Comparison of ENCODE assay signal across 8 cellular contexts in genomic region chr3:141331370-141332318, GRCh38. TPM values are rescaled to one million over a fixed set of nuclear protein-coding genes. Genes with fewer than 3 reads are reported as not detected.
DNase-seq lines count a peak whose midpoint lies in the region; ATAC-seq and TF ChIP-seq lines count a peak whose summit lies in the region.

No MANE protein-coding gene starts in this region.

- H3K4me3 ChIP-seq in body of pancreas (no peak overlapping the region), lower lobe of right lung (no peak overlapping the region)

- peaks cover 9% of the 10 kb centered on the region for H3K4me1 ChIP-seq in body of pancreas
- H3K4me1 ChIP-seq in lower lobe of right lung: peaks cover 16% of the 10 kb centered on the region

- H3K36me3 ChIP-seq in body of pancreas (replicated peaks in 1 of 2; ENCODE audit: insufficient read depth in 1 of 2, low read depth in 2 of 2): no peaks in the 10 kb centered on the region
- H3K36me3 ChIP-seq in lower lobe of right lung: no peaks in the 10 kb centered on the region

- TF ChIP-seq CTCF in body of pancreas (IDR thresholded peaks at IDR 0.05): no peak
- no peak for TF ChIP-seq CTCF in lower lobe of right lung (IDR thresholded peaks at IDR 0.05)

- no peak for TF ChIP-seq POLR2A in body of pancreas (IDR thresholded peaks at IDR 0.05)

- whole genome bisulfite sequencing in body of pancreas, 2 donors: 82 to 84% methylated on average over 9 of the region's 9 CpGs

- in situ Hi-C loops in ACHN (cut with HindIII; ENCODE audit: low pct_ligation_motif_present, low pct_unique_long_range_greater_than_20kb, low sequenced_read_pairs): no loop called here

- DNase-seq in ACHN (peak; percentile 95), body of pancreas (peak in 3 of 4 donors; percentile 18 to 58 (median 26)), lower lobe of right lung (no peak), NCI-H345 treated with DMSO at 0.1 percent for 48 hours (lab: John Stamatoyannopoulos, UW; ENCODE audit: unreplicated experiment) (no peak)
- DNase-seq in stimulated activated CD4-positive, alpha-beta T cell treated with anti-CD3 and anti-CD28 coated beads, Interleukin-1b, Interleukin-23, amount 100 ng/mL, for 48 hours: no peak

- H3K27ac ChIP-seq in body of pancreas (no peak overlapping the region), lower lobe of right lung (no peak overlapping the region)

- ATAC-seq in HG02763 (IDR thresholded peaks at IDR 0.05; ENCODE audit: unreplicated experiment) (peak; percentile 36), body of pancreas (peak; percentile 53), lower lobe of right lung (peak; percentile 47 to 52), GM18873 (IDR thresholded peaks at IDR 0.05; ENCODE audit: low FRiP score, unreplicated experiment) (no peak), GM21390 (IDR thresholded peaks at IDR 0.05; ENCODE audit: unreplicated experiment) (no peak)

- H3K27me3 ChIP-seq in body of pancreas (no peaks in the 10 kb centered on the region), lower lobe of right lung (ENCODE audit: low read depth) (no peaks in the 10 kb centered on the region)

- intact Hi-C loops in body of pancreas (cut with DNase I): no loop called here
- intact Hi-C loops in lower lobe of right lung (cut with DNase I): no loop called here

- no peaks in the 10 kb centered on the region for H3K9me3 ChIP-seq in body of pancreas
- no peaks in the 10 kb centered on the region for H3K9me3 ChIP-seq in lower lobe of right lung

RNA-seq across cellular contexts. Expression of gene ZBTB38, which starts 36.7 kb away (rescaled TPM):
- 10 to 100 TPM; 48.5 to 60.4 TPM for total RNA-seq in body of pancreas
- total RNA-seq in lower lobe of right lung: 89.6 TPM

Comparison
In these comparisons a context has a peak if more than half of its experiments do, and no peak if none do; other contexts are left out.
1. DNase-seq: peak in ACHN (single experiment) and body of pancreas (3 of 4); none in lower lobe of right lung (single experiment), stimulated activated CD4-positive, alpha-beta T cell treated with anti-CD3 and anti-CD28 coated beads, Interleukin-1b, Interleukin-23, amount 100 ng/mL, for 48 hours (single experiment) and NCI-H345 treated with DMSO at 0.1 percent for 48 hours (single experiment).
2. ATAC-seq: peak in HG02763 (single experiment), body of pancreas (single experiment) and lower lobe of right lung (2 of 2); none in GM18873 (single experiment) and GM21390 (single experiment).